In the genomic region with DNA sequence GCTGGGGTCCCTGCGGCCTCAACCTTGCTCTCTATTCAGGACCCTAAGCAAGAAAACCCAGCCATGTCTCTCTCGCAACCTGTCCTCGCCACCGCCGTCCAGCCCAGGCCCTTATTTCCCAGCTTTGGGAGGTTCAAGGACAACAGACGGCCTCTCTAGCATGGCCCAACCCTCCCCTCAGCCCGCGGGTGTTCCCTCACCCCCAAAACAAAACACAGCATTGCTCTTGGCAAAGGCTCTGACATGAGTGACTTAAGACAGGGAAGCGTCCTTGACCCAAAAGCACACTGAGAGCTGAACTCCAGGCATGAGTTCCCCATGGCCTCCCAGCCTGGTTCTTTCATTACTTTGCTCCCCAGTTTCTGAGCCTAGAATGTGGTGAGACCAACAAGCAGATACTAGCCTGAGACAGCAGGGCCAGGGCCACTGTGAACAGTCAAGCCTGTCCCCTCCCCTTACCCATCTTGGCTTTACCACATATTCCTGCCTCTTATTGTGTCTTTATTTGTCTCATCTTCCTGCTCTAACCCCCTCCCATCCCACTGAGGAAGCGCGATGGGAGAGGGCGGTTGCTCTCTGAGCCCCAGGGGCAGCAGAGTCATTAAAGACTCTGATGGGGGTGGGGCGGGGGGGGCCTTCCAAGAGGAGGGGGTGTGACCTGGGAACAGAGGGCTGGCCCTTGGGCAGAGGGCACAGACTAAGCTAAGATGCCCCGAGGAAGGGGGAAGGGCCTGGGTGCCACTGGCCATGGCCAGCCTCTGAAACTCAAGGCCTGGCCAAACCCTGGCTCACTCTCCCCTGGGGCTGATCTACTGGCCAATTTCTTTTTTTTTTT, we compare ENCODE assay signal across 8 cellular contexts. TPM values are rescaled to one million over a fixed set of nuclear protein-coding genes. Genes with fewer than 3 reads are reported as not detected.
DNase-seq lines count a peak whose midpoint lies in the region; ATAC-seq and TF ChIP-seq lines count a peak whose summit lies in the region.

No MANE protein-coding gene starts in this region.

- H3K4me3 Mint-ChIP-seq in HFFc6 (peak overlapping the region; percentile 16; the same call in 1 of the 2 replicates), T-helper 17 cell (peak overlapping the region; percentile 81), glutamatergic neuron (ENCODE audit: unreplicated experiment) (peak overlapping the region; percentile 78)

- H3K27me3 Mint-ChIP-seq in HFFc6 (ENCODE audit: insufficient read depth) (peaks cover 3% of the 10 kb centered on the region), T-helper 17 cell (no peaks in the 10 kb centered on the region), glutamatergic neuron (ENCODE audit: unreplicated experiment) (peaks cover 16% of the 10 kb centered on the region)

- H3K36me3 Mint-ChIP-seq in HFFc6 (ENCODE audit: low read depth) (no peaks in the 10 kb centered on the region), T-helper 17 cell (ENCODE audit: low read depth) (no peaks in the 10 kb centered on the region), glutamatergic neuron (ENCODE audit: unreplicated experiment) (no peaks in the 10 kb centered on the region)

- peak overlapping the region in 20 of 21 experiments; percentile 50 to 91 (median 78) for H3K27ac ChIP-seq in skin epidermis

- H3K4me1 Mint-ChIP-seq in HFFc6 (ENCODE audit: low read depth) (peaks cover 52% of the 10 kb centered on the region), T-helper 17 cell (peaks cover 55% of the 10 kb centered on the region), glutamatergic neuron (ENCODE audit: low read depth, unreplicated experiment) (peaks cover 44% of the 10 kb centered on the region)

- no peak for TF ChIP-seq CTCF in HFFc6 (IDR thresholded peaks at IDR 0.05)
- no peak for TF ChIP-seq CTCF in glutamatergic neuron (IDR thresholded peaks at IDR 0.05; ENCODE audit: partially characterized antibody, unreplicated experiment)

- no peaks in the 10 kb centered on the region for H3K9me3 ChIP-seq in T-helper 17 cell (ENCODE audit: control insufficient read depth, low read length, poor library complexity, severe bottlenecking)

- no peak overlapping the region for H3K4me3 ChIP-seq in skin epidermis

- no peak for ATAC-seq in T-helper 17 cell
- no peak for ATAC-seq in GM21723 (IDR thresholded peaks at IDR 0.05; ENCODE audit: unreplicated experiment)

- DNase-seq in HFFc6 (no peak), T-helper 17 cell (no peak), glutamatergic neuron (no peak), middle frontal gyrus (ENCODE audit: extremely low spot score, low spot score) (no peak), iPS-NIHi7 (ENCODE audit: extremely low spot score) (no peak), DMS79 (lab: John Stamatoyannopoulos, UW) (no peak)

- H3K27ac Mint-ChIP-seq in HFFc6 (peak overlapping the region; percentile 86), T-helper 17 cell (peak overlapping the region; percentile 96), glutamatergic neuron (ENCODE audit: unreplicated experiment) (peak overlapping the region; percentile 98)

- H3K9me3 Mint-ChIP-seq in HFFc6: no peaks in the 10 kb centered on the region
- peaks cover 23% of the 10 kb centered on the region for H3K9me3 Mint-ChIP-seq in glutamatergic neuron (ENCODE audit: unreplicated experiment)

RNA-seq across cellular contexts. Expression of gene SREBF1, which starts 11.8 kb away (rescaled TPM):
- 10 to 100 TPM; 34.9 to 51.7 (median 40.5) TPM for total RNA-seq in HFFc6 (2021; fragmentation: NEBNext Ultra II Directional; extraction: Animal tissue kit (Norgen Biotek cat#: 25700))
- total RNA-seq in T-helper 17 cell (100 to 1,000 TPM; 198 to 241 TPM), glutamatergic neuron (ENCODE audit: unreplicated experiment) (365 TPM)

Comparison
In these comparisons a context has a peak if more than half of its experiments do, and no peak if none do; other contexts are left out.
1. H3K4me3 Mint-ChIP-seq: peak in every context shown above with its lines; median percentile 81 in T-helper 17 cell; 78 in glutamatergic neuron; 16 in HFFc6.